11 cellular contexts compared by ENCODE assay signal in genomic region chr14:60051690-60052324, GRCh38. TPM values are rescaled to one million over a fixed set of nuclear protein-coding genes. Genes with fewer than 3 reads are reported as not detected.
DNase-seq lines count a peak whose midpoint lies in the region; ATAC-seq and TF ChIP-seq lines count a peak whose summit lies in the region.
"Had no signal": no experiment of that assay in that cellular context is flagged by ENCODE, and none has a peak within 500 bp of the region (broad histone marks: within the 10 kb centered on the region; RNA-seq: fewer than 3 reads in every experiment).

No MANE protein-coding gene starts in this region.

- H3K36me3 Mint-ChIP-seq in activated T-cell treated with anti-CD3 and anti-CD28 coated beads, Interleukin-2, amount 50 U/mL, for 4 hours (ENCODE audit: insufficient read depth), result no peaks in the 10 kb centered on the region

- TF ChIP-seq CTCF in GM12865 (IDR thresholded peaks at IDR 0.05; ENCODE audit: insufficient read depth, low read depth, low read length, missing control alignments), result no peak
- no peak for TF ChIP-seq CTCF in foreskin fibroblast (IDR thresholded peaks at IDR 0.05; ENCODE audit: low read depth, low read length)

- TF ChIP-seq POLR2A in erythroblast (IDR thresholded peaks at IDR 0.05; ENCODE audit: low read length), result no peak

- H3K4me3 ChIP-seq in GM12865 (ENCODE audit: low read depth, low read length) (no peak overlapping the region), foreskin fibroblast (ENCODE audit: low read depth in 1 of 2, low read length in 2 of 2) (peak overlapping the region; percentile 13 to 38)
- H3K4me3 ChIP-seq: heart left ventricle had no signal

- peak; percentile 26 for DNase-seq in AG20443 (ENCODE audit: low spot score)
- peak; percentile 5 for DNase-seq in GM12865 (ENCODE audit: low read depth)
- DNase-seq in activated T-cell treated with anti-CD3 and anti-CD28 coated beads, Interleukin-2, amount 50 U/mL, for 4 hours, result no peak
- DNase-seq in foreskin fibroblast, result peak; percentile 26 to 74
- no peak for DNase-seq in cerebellar nuclear complex (lab: John Stamatoyannopoulos, UW)
- DNase-seq in activated CD8-positive, alpha-beta memory T cell treated with anti-CD3 and anti-CD28 coated beads, Interleukin-2, amount 50 U/mL, for 4 hours, result no peak
- no peak for DNase-seq in erythroblast (lab: John Stamatoyannopoulos, UW)
- DNase-seq: NCI-H187, retina had no signal

- peak; percentile 46 for ATAC-seq in activated T-cell treated with anti-CD3 and anti-CD28 coated beads, Interleukin-2, amount 50 U/mL, for 4 hours
- ATAC-seq in GM18498 (IDR thresholded peaks at IDR 0.05; ENCODE audit: unreplicated experiment), result no peak
- ATAC-seq: heart left ventricle had no signal

- H3K27me3 Mint-ChIP-seq in activated T-cell treated with anti-CD3 and anti-CD28 coated beads, Interleukin-2, amount 50 U/mL, for 4 hours (ENCODE audit: low read depth), result peaks cover 13% of the 10 kb centered on the region

- peaks cover 25% of the 10 kb centered on the region for H3K4me1 Mint-ChIP-seq in activated T-cell treated with anti-CD3 and anti-CD28 coated beads, Interleukin-2, amount 50 U/mL, for 4 hours (ENCODE audit: low read depth)

- H3K9me3 Mint-ChIP-seq in activated T-cell treated with anti-CD3 and anti-CD28 coated beads, Interleukin-2, amount 50 U/mL, for 4 hours, result no peaks in the 10 kb centered on the region

- H3K4me3 Mint-ChIP-seq in activated T-cell treated with anti-CD3 and anti-CD28 coated beads, Interleukin-2, amount 50 U/mL, for 4 hours, result no peak overlapping the region

RNA-seq across cellular contexts. Expression of gene PCNX4, which starts 39.9 kb away (rescaled TPM):
- total RNA-seq in activated T-cell treated with anti-CD3 and anti-CD28 coated beads, Interleukin-2, amount 50 U/mL, for 4 hours, result 10 to 100 TPM; 43.3 to 45.5 (median 44.1) TPM

Comparison
In these comparisons a context has a peak if more than half of its experiments do, and no peak if none do; other contexts are left out.
1. DNase-seq: peak in AG20443 (single experiment), GM12865 (single experiment) and foreskin fibroblast (2 of 2); none in activated T-cell treated with anti-CD3 and anti-CD28 coated beads, Interleukin-2, amount 50 U/mL, for 4 hours (single experiment), cerebellar nuclear complex (0 of 2), activated CD8-positive, alpha-beta memory T cell treated with anti-CD3 and anti-CD28 coated beads, Interleukin-2, amount 50 U/mL, for 4 hours (single experiment) and erythroblast (0 of 2).